Comparison of ENCODE assay signal across 8 cellular contexts in the genomic region with DNA sequence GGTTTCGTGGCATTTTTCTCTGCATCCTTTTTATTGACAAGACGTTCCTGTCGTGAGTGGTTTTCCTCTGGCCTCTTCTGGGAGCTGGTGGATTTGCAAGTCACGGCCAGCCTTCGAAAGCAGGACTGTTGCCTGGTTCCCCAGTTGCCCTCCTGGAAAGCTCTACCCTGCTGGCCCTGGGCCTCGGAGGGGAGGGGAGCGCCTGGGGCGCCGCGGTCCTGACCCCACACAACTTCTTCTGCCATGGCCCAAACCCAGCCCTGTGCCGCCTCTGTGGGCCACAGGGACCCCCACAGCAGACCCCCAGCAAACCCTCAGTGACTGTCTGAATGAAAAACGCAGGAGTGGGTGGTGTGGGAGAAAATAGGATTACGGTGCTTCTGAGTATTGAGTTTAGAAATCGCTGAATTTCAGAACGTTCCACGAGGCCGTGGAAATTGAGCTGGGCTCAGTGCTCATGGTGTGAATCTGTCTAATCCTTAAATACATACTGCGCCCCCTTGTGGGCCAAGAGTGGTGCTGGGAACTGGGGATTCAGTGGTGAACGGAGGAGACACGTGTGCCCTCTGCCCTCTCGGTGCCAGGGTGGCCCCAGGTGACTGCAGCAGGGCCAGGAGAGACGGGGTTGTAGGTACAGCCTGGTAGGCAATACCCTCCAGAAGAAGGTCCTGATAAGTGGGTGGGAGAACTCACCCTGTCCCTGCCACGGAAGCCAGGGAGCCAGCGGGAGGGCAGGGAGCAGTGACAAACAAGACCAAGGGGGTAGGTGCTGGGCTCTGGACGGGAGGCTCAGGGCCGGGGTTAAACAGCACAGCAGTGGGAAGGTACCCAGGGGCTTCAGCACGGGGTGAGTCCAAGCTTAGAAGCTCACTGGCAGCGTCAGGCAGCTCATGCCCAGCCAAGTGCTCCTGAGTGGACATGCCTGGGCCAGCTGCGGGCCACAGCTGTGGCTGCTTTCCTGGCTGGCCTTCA.
A peak's percentile ranks its signal among the peaks of the same experiment; 100 is the strongest.
DNase-seq lines count a peak whose midpoint lies in the region; ATAC-seq and TF ChIP-seq lines count a peak whose summit lies in the region.

No MANE protein-coding gene starts in this region.

- peak; percentile 37 to 77 (median 60) for DNase-seq in CD4-positive, CD25-positive, alpha-beta regulatory T cell
- DNase-seq in HT-29 (ENCODE audit: low spot score) (peak; percentile 73), Panc1 (ENCODE audit: low read depth, low spot score) (peak; percentile 10), fibroblast of the aortic adventitia (ENCODE audit: low read depth) (peak; percentile 73), nucleus accumbens (lab: John Stamatoyannopoulos, UW) (peak in 32 of 56 donors; percentile 7 to 82 (median 32)), superior temporal gyrus (ENCODE audit: extremely low spot score) (peak; percentile 75)
- peak; percentile 79 to 80 for DNase-seq in activated T-cell treated with anti-CD3 and anti-CD28 coated beads, Interleukin-2, amount 50 U/mL, for 72 hours

- in situ Hi-C loops in Panc1 (cut with HindIII; ENCODE audit: low pct_unique_long_range_greater_than_20kb, low sequenced_read_pairs): no loop called here

- H3K27me3 Mint-ChIP-seq in CD4-positive, CD25-positive, alpha-beta regulatory T cell: peaks cover 42% of the 10 kb centered on the region
- H3K27me3 Mint-ChIP-seq in activated T-cell treated with anti-CD3 and anti-CD28 coated beads, Interleukin-2, amount 50 U/mL, for 72 hours (ENCODE audit: low read depth): no peaks in the 10 kb centered on the region

- peaks cover 14 to 47% (median 37%) of the 10 kb centered on the region in 4 donors for H3K4me1 Mint-ChIP-seq in CD4-positive, CD25-positive, alpha-beta regulatory T cell
- H3K4me1 Mint-ChIP-seq in activated T-cell treated with anti-CD3 and anti-CD28 coated beads, Interleukin-2, amount 50 U/mL, for 72 hours (ENCODE audit: low read depth): peaks cover 40% of the 10 kb centered on the region

- H3K9me3 ChIP-seq in CD4-positive, CD25-positive, alpha-beta regulatory T cell (ENCODE audit: control insufficient read depth in 2 of 2, low read length in 2 of 2): no peaks in the 10 kb centered on the region
- H3K9me3 ChIP-seq in Panc1 (ENCODE audit: control insufficient read depth, insufficient read depth, low read depth, low read length): no peaks in the 10 kb centered on the region

- intact Hi-C loops in Panc1 (cut with micrococcal nuclease; ENCODE audit: unreplicated experiment): no loop called here

- H3K27ac Mint-ChIP-seq in CD4-positive, CD25-positive, alpha-beta regulatory T cell: peak overlapping the region in 2 of 3 donors; percentile 81 to 87
- no peak overlapping the region for H3K27ac Mint-ChIP-seq in activated T-cell treated with anti-CD3 and anti-CD28 coated beads, Interleukin-2, amount 50 U/mL, for 72 hours

- CTCF ChIA-PET in Panc1 (lab: Charles Lee): interaction anchor here (1.1 kb wide), 1 partner anchor 324 kb away, joined by 5 read pairs; no protein-coding TSS in a partner anchor

- no peak overlapping the region for H3K27ac ChIP-seq in CD4-positive, CD25-positive, alpha-beta regulatory T cell (ENCODE audit: insufficient read depth, low read length, poor library complexity, severe bottlenecking)
- H3K27ac ChIP-seq in Panc1 (ENCODE audit: low read length): no peak overlapping the region

- H3K36me3 ChIP-seq in CD4-positive, CD25-positive, alpha-beta regulatory T cell (ENCODE audit: control insufficient read depth, insufficient read depth, low read length): no peaks in the 10 kb centered on the region
- H3K36me3 ChIP-seq in Panc1 (ENCODE audit: control insufficient read depth, insufficient read depth, low read length): no peaks in the 10 kb centered on the region

- H3K9me3 Mint-ChIP-seq in CD4-positive, CD25-positive, alpha-beta regulatory T cell: peaks cover 0 to 2% (median 0%) of the 10 kb centered on the region in 7 donors
- no peaks in the 10 kb centered on the region for H3K9me3 Mint-ChIP-seq in activated T-cell treated with anti-CD3 and anti-CD28 coated beads, Interleukin-2, amount 50 U/mL, for 72 hours

- BruUV-seq in Panc1 (replicated peaks; lab: Mats Ljungman, UMichigan): no TSS peak

- H3K4me3 ChIP-seq in CD4-positive, CD25-positive, alpha-beta regulatory T cell (ENCODE audit: low read depth, low read length): no peak overlapping the region
- H3K4me3 ChIP-seq in Panc1 (ENCODE audit: low read depth in 2 of 2, low read length in 2 of 2): no peak overlapping the region
- no peak overlapping the region for H3K4me3 ChIP-seq in fibroblast of the aortic adventitia (ENCODE audit: low read depth, low read length)

- no peaks in the 10 kb centered on the region for H3K27me3 ChIP-seq in CD4-positive, CD25-positive, alpha-beta regulatory T cell (ENCODE audit: control insufficient read depth, insufficient read depth, low read length)
- no peaks in the 10 kb centered on the region for H3K27me3 ChIP-seq in Panc1 (ENCODE audit: control insufficient read depth, insufficient read depth, low read length)

- H3K4me1 ChIP-seq in CD4-positive, CD25-positive, alpha-beta regulatory T cell (ENCODE audit: control insufficient read depth, insufficient read depth, low read length, poor library complexity, severe bottlenecking): peaks cover 28% of the 10 kb centered on the region
- H3K4me1 ChIP-seq in Panc1 (ENCODE audit: control insufficient read depth, insufficient read depth, low read length): no peaks in the 10 kb centered on the region

- TF ChIP-seq CTCF in Panc1 (IDR thresholded peaks at IDR 0.05): peak; percentile 82
- TF ChIP-seq CTCF in fibroblast of the aortic adventitia (IDR thresholded peaks at IDR 0.05; ENCODE audit: insufficient read depth, low read length): peak; percentile 62

- peak; percentile 50 to 57 for ATAC-seq in CD4-positive, CD25-positive, alpha-beta regulatory T cell (ENCODE audit: low read depth in 2 of 2)
- ATAC-seq in Panc1 (peak; percentile 91), HG03280 (IDR thresholded peaks at IDR 0.05; ENCODE audit: unreplicated experiment) (no peak)
- peak; percentile 91 for ATAC-seq in activated T-cell treated with anti-CD3 and anti-CD28 coated beads, Interleukin-2, amount 50 U/mL, for 72 hours (replicated peaks in 1 of 2)

- POLR2A ChIA-PET in Panc1 (lab: Charles Lee): no interaction called here

- H3K4me3 Mint-ChIP-seq in CD4-positive, CD25-positive, alpha-beta regulatory T cell: peak overlapping the region in 3 of 4 donors; percentile 17 to 70 (median 37)
- no peak overlapping the region for H3K4me3 Mint-ChIP-seq in activated T-cell treated with anti-CD3 and anti-CD28 coated beads, Interleukin-2, amount 50 U/mL, for 72 hours

- H3K36me3 Mint-ChIP-seq in CD4-positive, CD25-positive, alpha-beta regulatory T cell: no peaks in the 10 kb centered on the region
- peaks cover under 1% of the 10 kb centered on the region in 2 donors for H3K36me3 Mint-ChIP-seq in activated T-cell treated with anti-CD3 and anti-CD28 coated beads, Interleukin-2, amount 50 U/mL, for 72 hours (ENCODE audit: insufficient read depth in 2 of 2)

Comparison
In these comparisons a context has a peak if more than half of its experiments do, and no peak if none do; other contexts are left out.
1. DNase-seq: peak in every context shown above with its lines; median percentile 80 in activated T-cell treated with anti-CD3 and anti-CD28 coated beads, Interleukin-2, amount 50 U/mL, for 72 hours; 75 in superior temporal gyrus; 73 in HT-29; 73 in fibroblast of the aortic adventitia; 60 in CD4-positive, CD25-positive, alpha-beta regulatory T cell; 32 in nucleus accumbens; 10 in Panc1.
2. H3K4me3 Mint-ChIP-seq: peak in CD4-positive, CD25-positive, alpha-beta regulatory T cell (3 of 4); none in activated T-cell treated with anti-CD3 and anti-CD28 coated beads, Interleukin-2, amount 50 U/mL, for 72 hours (0 of 2).